Comparison of ENCODE assay signal across 8 cellular contexts in genomic region chr13:50911937-50912624, GRCh38. TPM values are rescaled to one million over a fixed set of nuclear protein-coding genes. Genes with fewer than 3 reads are reported as not detected.
DNase-seq lines count a peak whose midpoint lies in the region; TF ChIP-seq lines count a peak whose summit lies in the region.

No MANE protein-coding gene starts in this region.

- no peak overlapping the region for H2AFZ ChIP-seq in neural progenitor cell (replicated peaks)

- peak overlapping the region; percentile 96 for H3K4me2 ChIP-seq in neural progenitor cell

- H3K36me3 ChIP-seq in neural progenitor cell, result no peaks in the 10 kb centered on the region

- no peaks in the 10 kb centered on the region for H3K9me3 Mint-ChIP-seq in neural progenitor cell

- H3K4me1 ChIP-seq in neural progenitor cell, result peaks cover 25% of the 10 kb centered on the region

- no peaks in the 10 kb centered on the region for H3K9me3 ChIP-seq in neural progenitor cell (ENCODE audit: low read depth)

- peaks cover 25% of the 10 kb centered on the region for H3F3A ChIP-seq in neural progenitor cell (ENCODE audit: low read depth)

- DNase-seq in EL, result peak; percentile 87
- DNase-seq in GOT3 (lab: John Stamatoyannopoulos, UW), result peak; percentile 18
- DNase-seq in RPMI7951 (ENCODE audit: low read depth), result peak; percentile 90
- DNase-seq in activated T-helper 1 cell treated with anti-CD3 and anti-CD28 coated beads, Interleukin-2, amount 50 U/mL, for 16 hours (ENCODE audit: low read depth in 1 of 2, low spot score in 1 of 2), result peak; percentile 74 to 84
- DNase-seq in fibroblast of the aortic adventitia (ENCODE audit: low read depth), result peak; percentile 89
- peak; percentile 93 for DNase-seq in neural progenitor cell (ENCODE audit: low spot score)
- peak; percentile 88 for DNase-seq in stromal cell of bone marrow (ENCODE audit: low read depth)

- H3K27me3 ChIP-seq in neural progenitor cell, result no peaks in the 10 kb centered on the region

- peak; percentile 71 for TF ChIP-seq CTCF in LNCAP (IDR thresholded peaks at IDR 0.05)
- TF ChIP-seq CTCF in fibroblast of the aortic adventitia (IDR thresholded peaks at IDR 0.05; ENCODE audit: insufficient read depth, low read length), result peak; percentile 89
- TF ChIP-seq CTCF in neural progenitor cell (IDR thresholded peaks at IDR 0.05), result peak; percentile 86

- H3K4me1 Mint-ChIP-seq in neural progenitor cell, result peaks cover 20% of the 10 kb centered on the region

- H4K20me1 ChIP-seq in neural progenitor cell (ENCODE audit: low read depth), result no peaks in the 10 kb centered on the region

- H3K27ac Mint-ChIP-seq in neural progenitor cell, result no peak overlapping the region

- no peak overlapping the region for H3K9ac ChIP-seq in neural progenitor cell

- no peaks in the 10 kb centered on the region for H3K36me3 Mint-ChIP-seq in neural progenitor cell

- H3K27me3 Mint-ChIP-seq in neural progenitor cell (ENCODE audit: insufficient read depth, low read depth), result peaks cover 3% of the 10 kb centered on the region

- peak overlapping the region; percentile 42 for H3K4me3 Mint-ChIP-seq in neural progenitor cell

- no peak overlapping the region for H3K27ac ChIP-seq in neural progenitor cell

- peaks cover 46% of the 10 kb centered on the region for H3K79me2 ChIP-seq in neural progenitor cell (ENCODE audit: low read depth)

- H3K4me3 ChIP-seq in fibroblast of the aortic adventitia (ENCODE audit: low read depth, low read length), result no peak overlapping the region
- H3K4me3 ChIP-seq in neural progenitor cell, result no peak overlapping the region

RNA-seq across cellular contexts. Expression of gene RNASEH2B, which starts 2.5 kb away (rescaled TPM):
- total RNA-seq in RPMI7951 (2014; rRNA removed; shearing (Covaris generic)), result 65.7 and 70.3 TPM in 2 replicates
- total RNA-seq in fibroblast of the aortic adventitia (ENCODE audit: low replicate concordance) (40.2 and 43.1 TPM in 2 replicates), neural progenitor cell (ENCODE audit: low replicate concordance) (41.0 and 57.5 TPM in 2 replicates)

Comparison
In these comparisons a context has a peak if more than half of its experiments do, and no peak if none do; other contexts are left out.
1. DNase-seq: peak in every context shown above with its lines; median percentile 93 in neural progenitor cell; 90 in RPMI7951; 89 in fibroblast of the aortic adventitia; 88 in stromal cell of bone marrow; 87 in EL; 79 in activated T-helper 1 cell treated with anti-CD3 and anti-CD28 coated beads, Interleukin-2, amount 50 U/mL, for 16 hours; 18 in GOT3.